ENCODE assay signal across 10 cellular contexts in the genomic region with DNA sequence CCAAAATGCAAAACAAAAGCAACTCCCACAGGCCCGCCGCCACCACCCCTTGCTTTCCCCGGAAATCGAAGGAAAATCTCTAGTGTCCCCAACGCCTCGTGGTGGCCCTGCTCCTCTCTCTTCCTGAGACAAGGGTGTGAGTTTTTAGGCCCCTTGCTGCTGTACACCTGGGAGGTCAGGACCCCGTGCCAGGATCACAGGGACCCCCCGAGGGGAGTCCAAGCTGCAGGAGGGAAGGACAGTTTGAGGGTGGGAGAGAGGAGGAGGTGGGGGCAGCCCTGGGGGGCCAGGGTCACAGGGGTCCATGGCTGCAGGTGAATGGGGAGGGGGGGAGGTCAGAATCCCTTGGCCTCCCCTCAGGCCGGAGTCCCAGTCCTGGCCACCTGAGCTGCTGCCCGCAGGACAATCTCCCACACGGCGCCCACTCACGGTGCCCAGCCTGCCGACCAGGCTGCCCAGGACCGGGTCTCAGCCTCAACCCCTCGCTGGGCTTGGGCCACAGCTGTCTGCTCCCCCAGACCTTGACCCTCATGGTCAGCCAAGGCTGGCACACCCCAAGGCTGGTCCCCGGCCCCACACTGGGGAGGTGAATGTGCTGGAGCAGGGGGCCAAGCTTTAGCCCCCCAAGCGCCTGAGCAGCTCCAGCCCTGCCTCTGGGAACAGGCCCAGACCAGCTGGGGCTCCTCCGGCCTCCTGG. TPM values are rescaled to one million over a fixed set of nuclear protein-coding genes. Genes with fewer than 3 reads are reported as not detected.
DNase-seq lines count a peak whose midpoint lies in the region; ATAC-seq and TF ChIP-seq lines count a peak whose summit lies in the region.
"Had no signal": no experiment of that assay in that cellular context is flagged by ENCODE, and none has a peak within 500 bp of the region (broad histone marks: within the 10 kb centered on the region; RNA-seq: fewer than 3 reads in every experiment).

No MANE protein-coding gene starts in this region.

- dilution Hi-C loops in mammary epithelial cell (cut with HindIII; ENCODE audit: low sequenced_read_pairs) = no loop called here

- H3K9ac ChIP-seq in mammary epithelial cell (ENCODE audit: insufficient read depth, low read length) = peak overlapping the region; percentile 37

- H3K9me3 Mint-ChIP-seq in activated CD8-positive, alpha-beta T cell treated with anti-CD3 and anti-CD28 coated beads, Interleukin-2, amount 10 ng/mL, durations not matched to agents 7 days and 5 days (ENCODE audit: insufficient read depth) = no peaks in the 10 kb centered on the region
- no peaks in the 10 kb centered on the region for H3K9me3 Mint-ChIP-seq in activated CD8-positive, alpha-beta T cell treated with anti-CD3 and anti-CD28 coated beads for 36 hours
- H3K9me3 Mint-ChIP-seq: activated CD4-positive, alpha-beta memory T cell treated with anti-CD3 and anti-CD28 coated beads, Interleukin-2, amount 10 ng/mL, durations not matched to agents 7 days and 5 days; dendritic cell treated with granulocyte-macrophage colony-stimulating factor and Interleukin-4, amounts not matched to agents 40 ng/mL and 50 ng/mL, for 4 days had no signal

- H3K4me3 ChIP-seq in mammary epithelial cell (replicated peaks in 1 of 3; ENCODE audit: insufficient read depth in 1 of 3, low read depth in 2 of 3, low read length in 3 of 3) (no peak overlapping the region), left lung (no peak overlapping the region), suprapubic skin (peak overlapping the region; percentile 22)

- H3K27me3 ChIP-seq in mammary epithelial cell (ENCODE audit: insufficient read depth, low read length) = peaks cover 4% of the 10 kb centered on the region
- H3K27me3 ChIP-seq in left lung = peaks cover 0 to 5% of the 10 kb centered on the region in 2 donors
- no peaks in the 10 kb centered on the region for H3K27me3 ChIP-seq in suprapubic skin

- 31% methylated on average over 12 of the region's 19 CpGs for WGBS in mammary epithelial cell (ENCODE audit: low coverage, missing lambda C conversion rate)
- 36% methylated on average over 8 of the region's 19 CpGs for WGBS in suprapubic skin

- intact Hi-C loops in activated CD8-positive, alpha-beta T cell treated with anti-CD3 and anti-CD28 coated beads for 36 hours (cut with micrococcal nuclease) = loop anchor here (5.0 kb wide), 1 partner anchor 229 kb away; no protein-coding TSS in a partner anchor
- intact Hi-C loops in mammary epithelial cell (cut with micrococcal nuclease) = loop anchor here (2.0 to 5.0 kb wide), 3 partner anchors 220 to 494 kb away; a partner anchor contains a TSS
- intact Hi-C loops in left lung (cut with DNase I) = loop anchor here in 1 of 2 donors (5.0 kb wide), 1 partner anchor 229 kb away; no protein-coding TSS in a partner anchor

- in situ Hi-C loops in mammary epithelial cell (cut with MboI; ENCODE audit: low sequenced_read_pairs in 2 of 2) = loop anchor here (10.0 to 25.0 kb wide), 2 partner anchors 214 to 232 kb away; a partner anchor contains a TSS

- CTCF ChIA-PET in activated CD8-positive, alpha-beta T cell treated with anti-CD3 and anti-CD28 coated beads, Interleukin-2, amount 10 ng/mL, durations not matched to agents 7 days and 5 days (lab: Charles Lee) = interaction anchor here (1.0 to 1.8 kb wide), 3 partner anchors 20 to 230 kb away, joined by 3 to 6 read pairs (median 4); a partner anchor contains a TSS
- CTCF ChIA-PET in activated CD8-positive, alpha-beta T cell treated with anti-CD3 and anti-CD28 coated beads for 36 hours (lab: Charles Lee) = interaction anchor here (0.8 to 1.4 kb wide), 2 partner anchors 228 to 230 kb away, joined by 3 to 5 read pairs; no protein-coding TSS in a partner anchor
- CTCF ChIA-PET in mammary epithelial cell (lab: Charles Lee; ENCODE audit: low non-redundant PET) = no interaction called here

- no peaks in the 10 kb centered on the region for H3K79me2 ChIP-seq in mammary epithelial cell (ENCODE audit: insufficient read depth, low read length)

- TF ChIP-seq EP300 in suprapubic skin (IDR thresholded peaks at IDR 0.05) = no peak

- peaks cover 2% of the 10 kb centered on the region for H4K20me1 ChIP-seq in mammary epithelial cell (ENCODE audit: insufficient read depth, low read length)

- TF ChIP-seq CTCF in activated CD8-positive, alpha-beta T cell treated with anti-CD3 and anti-CD28 coated beads for 36 hours (IDR thresholded peaks at IDR 0.05) = no peak
- TF ChIP-seq CTCF in mammary epithelial cell (conservative IDR thresholded peaks at IDR 0.05 in 1 of 2, IDR thresholded peaks at IDR 0.05 in 1 of 2; ENCODE audit: extremely low read depth in 1 of 2, insufficient read depth in 1 of 2, low read depth in 1 of 2, low read length in 2 of 2) = no peak
- no peak for TF ChIP-seq CTCF in left lung (IDR thresholded peaks at IDR 0.05)
- TF ChIP-seq CTCF in suprapubic skin (IDR thresholded peaks at IDR 0.05) = no peak

- H3K4me1 ChIP-seq in mammary epithelial cell (ENCODE audit: insufficient read depth, low read length) (peaks cover 26% of the 10 kb centered on the region), left lung (peaks cover 22 to 30% of the 10 kb centered on the region in 2 donors), suprapubic skin (peaks cover 42% of the 10 kb centered on the region)

- ATAC-seq in activated CD8-positive, alpha-beta T cell treated with anti-CD3 and anti-CD28 coated beads, Interleukin-2, amount 10 ng/mL, durations not matched to agents 7 days and 5 days = peak; percentile 22
- no peak for ATAC-seq in activated CD8-positive, alpha-beta T cell treated with anti-CD3 and anti-CD28 coated beads for 36 hours
- ATAC-seq in left lung (no peak), GM21529 (IDR thresholded peaks at IDR 0.05; ENCODE audit: unreplicated experiment) (no peak), GM21717 (IDR thresholded peaks at IDR 0.05; ENCODE audit: unreplicated experiment) (no peak)

- H3K4me1 Mint-ChIP-seq in activated CD8-positive, alpha-beta T cell treated with anti-CD3 and anti-CD28 coated beads, Interleukin-2, amount 10 ng/mL, durations not matched to agents 7 days and 5 days (ENCODE audit: low read depth) = peaks cover 5% of the 10 kb centered on the region
- peaks cover 12% of the 10 kb centered on the region for H3K4me1 Mint-ChIP-seq in activated CD8-positive, alpha-beta T cell treated with anti-CD3 and anti-CD28 coated beads for 36 hours (ENCODE audit: low read depth)

- TF ChIP-seq POLR2A in suprapubic skin (IDR thresholded peaks at IDR 0.05) = no peak

- DNase-seq in activated CD8-positive, alpha-beta T cell treated with anti-CD3 and anti-CD28 coated beads, Interleukin-2, amount 10 ng/mL, durations not matched to agents 7 days and 5 days = no peak
- DNase-seq in activated CD8-positive, alpha-beta T cell treated with anti-CD3 and anti-CD28 coated beads for 36 hours = no peak
- DNase-seq in mammary epithelial cell = no peak
- DNase-seq in left lung = peak; percentile 29 to 47
- DNase-seq in suprapubic skin (ENCODE audit: low spot score in 2 of 2) = peak; percentile 72 to 78
- no peak for DNase-seq in NCI-H1930 (lab: John Stamatoyannopoulos, UW)

- no TSS peak for BruUV-seq in mammary epithelial cell (replicated peaks; lab: Mats Ljungman, UMichigan)

- H3K27ac Mint-ChIP-seq in activated CD8-positive, alpha-beta T cell treated with anti-CD3 and anti-CD28 coated beads, Interleukin-2, amount 10 ng/mL, durations not matched to agents 7 days and 5 days = no peak overlapping the region
- no peak overlapping the region for H3K27ac Mint-ChIP-seq in activated CD8-positive, alpha-beta T cell treated with anti-CD3 and anti-CD28 coated beads for 36 hours
- H3K27ac Mint-ChIP-seq: activated CD4-positive, alpha-beta memory T cell treated with anti-CD3 and anti-CD28 coated beads, Interleukin-2, amount 10 ng/mL, durations not matched to agents 7 days and 5 days; dendritic cell treated with granulocyte-macrophage colony-stimulating factor and Interleukin-4, amounts not matched to agents 40 ng/mL and 50 ng/mL, for 4 days had no signal

- no peaks in the 10 kb centered on the region for H3K9me3 ChIP-seq in mammary epithelial cell (replicated peaks; ENCODE audit: insufficient read depth, low read length)
- no peaks in the 10 kb centered on the region for H3K9me3 ChIP-seq in left lung
- H3K9me3 ChIP-seq in suprapubic skin = no peaks in the 10 kb centered on the region

- H2AFZ ChIP-seq in mammary epithelial cell (ENCODE audit: low read depth, low read length) = no peak overlapping the region

- H3K36me3 ChIP-seq in mammary epithelial cell (ENCODE audit: insufficient read depth, low read length) = no peaks in the 10 kb centered on the region
- H3K36me3 ChIP-seq in left lung = no peaks in the 10 kb centered on the region
- H3K36me3 ChIP-seq in suprapubic skin = no peaks in the 10 kb centered on the region

- no peak overlapping the region for H3K4me2 ChIP-seq in mammary epithelial cell (ENCODE audit: insufficient read depth, low read depth, low read length)

- no peak overlapping the region for H3K4me3 Mint-ChIP-seq in activated CD8-positive, alpha-beta T cell treated with anti-CD3 and anti-CD28 coated beads, Interleukin-2, amount 10 ng/mL, durations not matched to agents 7 days and 5 days
- no peak overlapping the region for H3K4me3 Mint-ChIP-seq in activated CD8-positive, alpha-beta T cell treated with anti-CD3 and anti-CD28 coated beads for 36 hours
- H3K4me3 Mint-ChIP-seq: activated CD4-positive, alpha-beta memory T cell treated with anti-CD3 and anti-CD28 coated beads, Interleukin-2, amount 10 ng/mL, durations not matched to agents 7 days and 5 days; dendritic cell treated with granulocyte-macrophage colony-stimulating factor and Interleukin-4, amounts not matched to agents 40 ng/mL and 50 ng/mL, for 4 days had no signal

- POLR2A ChIA-PET in activated CD8-positive, alpha-beta T cell treated with anti-CD3 and anti-CD28 coated beads, Interleukin-2, amount 10 ng/mL, durations not matched to agents 7 days and 5 days (lab: Charles Lee) = no interaction called here
- POLR2A ChIA-PET in activated CD8-positive, alpha-beta T cell treated with anti-CD3 and anti-CD28 coated beads for 36 hours (lab: Charles Lee) = interaction anchor here (0.6 to 1.4 kb wide), 4 partner anchors 9 to 219 kb away, joined by 3 to 4 read pairs (median 3); a partner anchor contains a TSS

- H3K27ac ChIP-seq in mammary epithelial cell (ENCODE audit: insufficient read depth, low read depth, low read length) = no peak overlapping the region
- peak overlapping the region in 1 of 2 donors; percentile 43 for H3K27ac ChIP-seq in left lung
- peak overlapping the region; percentile 41 for H3K27ac ChIP-seq in suprapubic skin

- H3K27me3 Mint-ChIP-seq in activated CD8-positive, alpha-beta T cell treated with anti-CD3 and anti-CD28 coated beads, Interleukin-2, amount 10 ng/mL, durations not matched to agents 7 days and 5 days (ENCODE audit: low read depth) = no peaks in the 10 kb centered on the region
- peaks cover 7% of the 10 kb centered on the region for H3K27me3 Mint-ChIP-seq in activated CD8-positive, alpha-beta T cell treated with anti-CD3 and anti-CD28 coated beads for 36 hours

- H3K36me3 Mint-ChIP-seq in activated CD8-positive, alpha-beta T cell treated with anti-CD3 and anti-CD28 coated beads, Interleukin-2, amount 10 ng/mL, durations not matched to agents 7 days and 5 days (ENCODE audit: low read depth) = no peaks in the 10 kb centered on the region
- no peaks in the 10 kb centered on the region for H3K36me3 Mint-ChIP-seq in activated CD8-positive, alpha-beta T cell treated with anti-CD3 and anti-CD28 coated beads for 36 hours (ENCODE audit: low read depth)

RNA-seq across cellular contexts. Expression of a gene that starts 19.9 kb away (rescaled TPM):
- under 1 TPM in 1 of 2 experiments, not detected in 1; 0.08 TPM for total RNA-seq in activated CD8-positive, alpha-beta T cell treated with anti-CD3 and anti-CD28 coated beads, Interleukin-2, amount 10 ng/mL, durations not matched to agents 7 days and 5 days
- under 1 TPM; 0.18 to 0.20 TPM for total RNA-seq in activated CD8-positive, alpha-beta T cell treated with anti-CD3 and anti-CD28 coated beads for 36 hours
- total RNA-seq in mammary epithelial cell (under 1 TPM; 0.50 to 0.94 TPM), left lung (10 to 100 TPM in 1 of 2 donors, 1 to 10 TPM in 1; 9.6 to 14.4 TPM), suprapubic skin (10 to 100 TPM; 10.5 to 22.2 (median 16.2) TPM)
- 0.46 TPM for polyA plus RNA-seq in mammary epithelial cell
- 1.5 TPM for polyA minus RNA-seq in mammary epithelial cell

Comparison
In these comparisons a context has a peak if more than half of its experiments do, and no peak if none do; other contexts are left out.
1. DNase-seq: peak in left lung (2 of 2) and suprapubic skin (2 of 2); none in activated CD8-positive, alpha-beta T cell treated with anti-CD3 and anti-CD28 coated beads, Interleukin-2, amount 10 ng/mL, durations not matched to agents 7 days and 5 days (single experiment), activated CD8-positive, alpha-beta T cell treated with anti-CD3 and anti-CD28 coated beads for 36 hours (single experiment), mammary epithelial cell (single experiment) and NCI-H1930 (0 of 2).
2. RNA of a gene that starts 19.9 kb away (total RNA-seq): 10.5 to 22.2 TPM in suprapubic skin and 9.6 to 14.4 TPM in left lung; 0.50 to 0.94 TPM in mammary epithelial cell, 0.18 to 0.20 TPM in activated CD8-positive, alpha-beta T cell treated with anti-CD3 and anti-CD28 coated beads for 36 hours and 0.08 TPM in activated CD8-positive, alpha-beta T cell treated with anti-CD3 and anti-CD28 coated beads, Interleukin-2, amount 10 ng/mL, durations not matched to agents 7 days and 5 days; every median in the first group is over 4 times any median in the second.